ENCODE assay signal across 19 cellular contexts in genomic region chr6:115195239-115195638, GRCh38.
"Had no signal": no experiment of that assay in that cellular context is flagged by ENCODE, and none has a peak within 500 bp of the region (broad histone marks: within the 10 kb centered on the region; RNA-seq: fewer than 3 reads in every experiment).

No MANE protein-coding gene starts in this region.

- H3K27ac ChIP-seq: body of pancreas, cardiac muscle cell, epithelial cell of prostate, left lung, transverse colon, WERI-Rb-1 had no signal

- H3K9me3 ChIP-seq: body of pancreas, transverse colon had no signal

- H3K4me3 ChIP-seq: body of pancreas, cardiac muscle cell, left lung, transverse colon had no signal

- H3K36me3 ChIP-seq: cardiac muscle cell, left lung, transverse colon, WERI-Rb-1 had no signal

- H3K27me3 ChIP-seq: body of pancreas, cardiac muscle cell, left lung, transverse colon had no signal

- ATAC-seq: activated CD8-positive, alpha-beta T cell treated with anti-CD3 and anti-CD28 coated beads for 36 hours; activated naive CD8-positive, alpha-beta T cell treated with anti-CD3 and anti-CD28 coated beads, Interleukin-2, amount 50 U/mL, for 24 hours; body of pancreas; left lung; naive thymus-derived CD8-positive, alpha-beta T cell; stimulated activated naive B cell treated with anti-CD40 and anti-IgM and Interleukin-4, amounts not matched to agents 10 μg/mL and 1 μg/mL and 100 μg/mL, for 72 hours had no signal

- H3K4me1 ChIP-seq: body of pancreas, left lung, transverse colon had no signal

- DNase-seq: activated CD4-positive, alpha-beta T cell treated with anti-CD3 and anti-CD28 coated beads, Interleukin-2, amount 10 ng/mL, durations not matched to agents 7 days and 5 days; activated CD4-positive, CD25-positive, alpha-beta regulatory T cell treated with anti-CD3 and anti-CD28 coated beads, Interleukin-2, amount 50 U/mL, for 72 hours; activated CD8-positive, alpha-beta T cell treated with anti-CD3 and anti-CD28 coated beads for 36 hours; activated gamma-delta T cell; activated naive CD4-positive, alpha-beta T cell treated with anti-CD3 and anti-CD28 coated beads, Interleukin-2, amount 50 U/mL, for 16 hours; activated naive CD8-positive, alpha-beta T cell treated with anti-CD3 and anti-CD28 coated beads, Interleukin-2, amount 50 U/mL, for 24 hours; anterior cingulate cortex; body of pancreas; cortex of kidney; immature natural killer cell; left lung; stimulated activated CD4-positive, alpha-beta T cell treated with anti-CD3 and anti-CD28 coated beads, Interleukin-2, amount 100 ng/mL, for 48 hours; stimulated activated CD8-positive, alpha-beta memory T cell treated with anti-CD3 and anti-CD28 coated beads, Interleukin-4, amount 100 ng/mL, for 48 hours; stimulated activated naive B cell treated with anti-CD40 and anti-IgM and Interleukin-4, amounts not matched to agents 10 μg/mL and 1 μg/mL and 100 μg/mL, for 72 hours; transverse colon; WERI-Rb-1 had no signal
